ENCODE assay signal across 14 cellular contexts in genomic region chr5:149796025-149796424, GRCh38.
DNase-seq lines count a peak whose midpoint lies in the region; ATAC-seq and TF ChIP-seq lines count a peak whose summit lies in the region.
"Had no signal": no experiment of that assay in that cellular context is flagged by ENCODE, and none has a peak within 500 bp of the region (broad histone marks: within the 10 kb centered on the region; RNA-seq: fewer than 3 reads in every experiment).

No MANE protein-coding gene starts in this region.

- no peak for TF ChIP-seq RAD21 in SK-N-SH (IDR thresholded peaks at IDR 0.05; ENCODE audit: low read length)

- H3K27me3 ChIP-seq in SK-N-SH (ENCODE audit: insufficient read depth): no peaks in the 10 kb centered on the region
- no peaks in the 10 kb centered on the region for H3K27me3 ChIP-seq in right atrium auricular region
- H3K27me3 ChIP-seq in vagina: no peaks in the 10 kb centered on the region

- intact Hi-C loops in vagina (cut with DNase I): no loop called here

- H3K9me3 ChIP-seq in SK-N-SH: no peaks in the 10 kb centered on the region
- H3K9me3 ChIP-seq in right atrium auricular region: no peaks in the 10 kb centered on the region
- H3K9me3 ChIP-seq in vagina: no peaks in the 10 kb centered on the region

- no peak overlapping the region for H3K27ac ChIP-seq in SK-N-SH (ENCODE audit: low read depth in 2 of 2, low read length in 1 of 2)
- H3K27ac ChIP-seq in right atrium auricular region: peak overlapping the region; percentile 85 to 87
- peak overlapping the region; percentile 20 for H3K27ac ChIP-seq in vagina

- no peak for TF ChIP-seq CTCF in SK-N-SH (IDR thresholded peaks at IDR 0.05)
- TF ChIP-seq CTCF in right atrium auricular region (IDR thresholded peaks at IDR 0.05): no peak
- no peak for TF ChIP-seq CTCF in vagina (IDR thresholded peaks at IDR 0.05)

- H3K4me1 ChIP-seq in SK-N-SH (ENCODE audit: control insufficient read depth in 1 of 2, insufficient read depth in 2 of 2, low read depth in 1 of 2, low read length in 1 of 2) (peaks cover 7 to 31% of the 10 kb centered on the region in 2 experiments), right atrium auricular region (peaks cover 0 to 91% of the 10 kb centered on the region in 2 donors), vagina (peaks cover 52% of the 10 kb centered on the region)

- no peaks in the 10 kb centered on the region for H3K79me2 ChIP-seq in SK-N-SH (ENCODE audit: insufficient read depth)

- no peaks in the 10 kb centered on the region for H3K36me3 ChIP-seq in SK-N-SH (replicated peaks in 1 of 2; ENCODE audit: control insufficient read depth in 1 of 2, insufficient read depth in 2 of 2, low read length in 1 of 2)
- no peaks in the 10 kb centered on the region for H3K36me3 ChIP-seq in right atrium auricular region
- H3K36me3 ChIP-seq in vagina: no peaks in the 10 kb centered on the region

- H2AFZ ChIP-seq in SK-N-SH (ENCODE audit: low read depth): no peak overlapping the region

- CTCF ChIA-PET in SK-N-SH (lab: Yijun Ruan, JAX): interaction anchor here (0.8 to 2.2 kb wide), 4 partner anchors 9 to 159 kb away, joined by 3 to 8 read pairs (median 4); no protein-coding TSS in a partner anchor

- H3K4me2 ChIP-seq in SK-N-SH: no peak overlapping the region

- no peak overlapping the region for H3K9ac ChIP-seq in SK-N-SH

- POLR2A ChIA-PET in SK-N-SH (lab: Yijun Ruan, JAX): no interaction called here

- H3F3A ChIP-seq in SK-N-SH (replicated peaks; ENCODE audit: insufficient read depth): no peaks in the 10 kb centered on the region

- DNase-seq in SK-N-SH (no peak), SHP77 (lab: John Stamatoyannopoulos, UW) (peak; percentile 61 to 81), right atrium auricular region (ENCODE audit: low spot score) (no peak), vagina (ENCODE audit: extremely low spot score in 2 of 2) (no peak), UCSD-AML1 (lab: John Stamatoyannopoulos, UW; ENCODE audit: unreplicated experiment) (no peak), NCI-H1694 (lab: John Stamatoyannopoulos, UW) (no peak)
- DNase-seq: activated CD8-positive, alpha-beta memory T cell treated with anti-CD3 and anti-CD28 coated beads for 24 hours; activated gamma-delta T cell treated with Interleukin-2 at 50 U/mL for 16 hours; CD8-positive, alpha-beta T cell; cortex of kidney; hippocampal formation; left colon had no signal

- no peaks in the 10 kb centered on the region for H3K9me2 ChIP-seq in SK-N-SH

- no peak for TF ChIP-seq EP300 in SK-N-SH (IDR thresholded peaks at IDR 0.05; ENCODE audit: borderline replicate concordance in 1 of 2, low read depth in 1 of 2, low read length in 1 of 2)

- H4K20me1 ChIP-seq in SK-N-SH (ENCODE audit: insufficient read depth): no peaks in the 10 kb centered on the region

- peak; percentile 63 for ATAC-seq in SK-N-SH treated with all-trans-retinoic acid at 6 μM for 48 hours
- no peak for ATAC-seq in esophagus mucosa
- ATAC-seq: CD8-positive, alpha-beta T cell; left colon had no signal

- no peak for TF ChIP-seq POLR2A in vagina (IDR thresholded peaks at IDR 0.05)

- H3K4me3 ChIP-seq in SK-N-SH (ENCODE audit: low read depth in 2 of 2, low read length in 1 of 2) (no peak overlapping the region), right atrium auricular region (no peak overlapping the region), vagina (no peak overlapping the region)

- WGBS in SK-N-SH (ENCODE audit: low lambda C conversion rate): 45% methylated on average over 6 of the region's 6 CpGs

TF ChIP-seq in SK-N-SH treated with all-trans-retinoic acid at 6 μM for 48 hours, 23 proteins besides CTCF, POLR2A, EP300 and RAD21 (continues in another document):
- TF ChIP-seq ZC3H10 (CRISPR knock-in tag; IDR thresholded peaks at IDR 0.05) (no peak), ZNF565 (CRISPR knock-in tag; conservative IDR thresholded peaks at IDR 0.05; ENCODE audit: low read depth) (no peak), PATZ1 (CRISPR knock-in tag; IDR thresholded peaks at IDR 0.05; ENCODE audit: borderline replicate concordance) (no peak), ISL1 (CRISPR knock-in tag; IDR thresholded peaks at IDR 0.05) (no peak), RARB (CRISPR knock-in tag; IDR thresholded peaks at IDR 0.05) (no peak), ZNF70 (CRISPR knock-in tag; IDR thresholded peaks at IDR 0.05) (no peak)

TF ChIP-seq in SK-N-SH, 30 proteins besides CTCF, POLR2A, EP300 and RAD21:
- no peak for TF ChIP-seq MAX (IDR thresholded peaks at IDR 0.05; ENCODE audit: low read depth)
- no peak for TF ChIP-seq YY1 (IDR thresholded peaks at IDR 0.05; ENCODE audit: low read depth)
- TF ChIP-seq GATA2 (CRISPR knock-in tag; IDR thresholded peaks at IDR 0.05): no peak
- TF ChIP-seq PBX3 (IDR thresholded peaks at IDR 0.05): no peak
- no peak for TF ChIP-seq JUND (IDR thresholded peaks at IDR 0.05)
- TF ChIP-seq FOXJ3 (CRISPR knock-in tag; IDR thresholded peaks at IDR 0.05): no peak
- TF ChIP-seq SIN3A (IDR thresholded peaks at IDR 0.05; ENCODE audit: borderline replicate concordance, low read depth, low read length): no peak
- TF ChIP-seq ELF1 (IDR thresholded peaks at IDR 0.05): no peak
- TF ChIP-seq EZH2phosphoT487 (IDR thresholded peaks at IDR 0.05; ENCODE audit: borderline replicate concordance, low read depth): no peak
- no peak for TF ChIP-seq MEF2A (IDR thresholded peaks at IDR 0.05; ENCODE audit: borderline replicate concordance, low read depth)
- TF ChIP-seq TEAD4 (IDR thresholded peaks at IDR 0.05; ENCODE audit: borderline replicate concordance, insufficient read depth): no peak
- TF ChIP-seq CHD2 (IDR thresholded peaks at IDR 0.05; ENCODE audit: low read length, partially characterized antibody): no peak
- TF ChIP-seq MXI1 (IDR thresholded peaks at IDR 0.05; ENCODE audit: low read depth, low read length): no peak

Comparison
In these comparisons a context has a peak if more than half of its experiments do, and no peak if none do; other contexts are left out.
1. DNase-seq: peak in SHP77 (2 of 2); none in SK-N-SH (single experiment), right atrium auricular region (single experiment), vagina (0 of 2), UCSD-AML1 (single experiment) and NCI-H1694 (single experiment).
2. H3K27ac ChIP-seq: peak in right atrium auricular region (2 of 2) and vagina (single experiment); none in SK-N-SH (0 of 2).